15 cellular contexts compared by ENCODE assay signal in genomic region chr2:213147550-213147949, GRCh38. TPM values are rescaled to one million over a fixed set of nuclear protein-coding genes. Genes with fewer than 3 reads are reported as not detected.
DNase-seq lines count a peak whose midpoint lies in the region; ATAC-seq and TF ChIP-seq lines count a peak whose summit lies in the region.
"Had no signal": no experiment of that assay in that cellular context is flagged by ENCODE, and none has a peak within 500 bp of the region (broad histone marks: within the 10 kb centered on the region; RNA-seq: fewer than 3 reads in every experiment).

No MANE protein-coding gene starts in this region.

- no peak overlapping the region for H3K4me3 ChIP-seq in right atrium auricular region
- H3K4me3 ChIP-seq: tibial nerve had no signal

- H3K27me3 Mint-ChIP-seq in T-helper 2 cell treated with Interferon-gamma antibody and Interleukin-4, amounts not matched to agents 5 μg/mL and 100 μg/mL, for 36 hours (ENCODE audit: low read depth): peaks cover 56% of the 10 kb centered on the region
- H3K27me3 Mint-ChIP-seq in naive thymus-derived CD8-positive, alpha-beta T cell: peaks cover 2 to 19% (median 11%) of the 10 kb centered on the region in 5 donors

- no peak overlapping the region for H3K27ac Mint-ChIP-seq in T-helper 2 cell treated with Interferon-gamma antibody and Interleukin-4, amounts not matched to agents 5 μg/mL and 100 μg/mL, for 36 hours
- peak overlapping the region in 9 of 10 donors; percentile 0 to 97 (median 63) for H3K27ac Mint-ChIP-seq in naive thymus-derived CD8-positive, alpha-beta T cell
- H3K27ac Mint-ChIP-seq: activated T-helper 1 cell treated with anti-CD3 and anti-CD28 coated beads, Interleukin-12 subunit alpha, Interleukin-12 subunit beta, Interleukin-2, Interleukin-4 antibody, amounts not matched to agents 30 ng/mL and 10 ng/mL and 1 ng/mL, durations not matched to agents 14 hours and 24 hours and 36 hours had no signal

- peaks cover 24% of the 10 kb centered on the region for H3K4me1 Mint-ChIP-seq in T-helper 2 cell treated with Interferon-gamma antibody and Interleukin-4, amounts not matched to agents 5 μg/mL and 100 μg/mL, for 36 hours (ENCODE audit: low read depth)
- H3K4me1 Mint-ChIP-seq in naive thymus-derived CD8-positive, alpha-beta T cell: peaks cover 13 to 66% (median 41%) of the 10 kb centered on the region in 4 donors

- peak overlapping the region; percentile 87 for H3K4me3 Mint-ChIP-seq in T-helper 2 cell treated with Interferon-gamma antibody and Interleukin-4, amounts not matched to agents 5 μg/mL and 100 μg/mL, for 36 hours
- peak overlapping the region in 9 of 10 donors; percentile 14 to 97 (median 70) for H3K4me3 Mint-ChIP-seq in naive thymus-derived CD8-positive, alpha-beta T cell
- H3K4me3 Mint-ChIP-seq: activated T-helper 1 cell treated with anti-CD3 and anti-CD28 coated beads, Interleukin-12 subunit alpha, Interleukin-12 subunit beta, Interleukin-2, Interleukin-4 antibody, amounts not matched to agents 30 ng/mL and 10 ng/mL and 1 ng/mL, durations not matched to agents 14 hours and 24 hours and 36 hours had no signal

- DNase-seq in T-helper 2 cell treated with Interferon-gamma antibody and Interleukin-4, amounts not matched to agents 5 μg/mL and 100 μg/mL, for 36 hours (ENCODE audit: low spot score): no peak
- no peak for DNase-seq in naive thymus-derived CD8-positive, alpha-beta T cell
- DNase-seq in right atrium auricular region (ENCODE audit: low spot score) (no peak), islet precursor cell (no peak)
- DNase-seq: DMS 273 treated with DMSO at 0.1 percent for 48 hours, foreskin melanocyte, GOT3, posterior cingulate gyrus, T-helper 1 cell had no signal

- H3K9me3 Mint-ChIP-seq in T-helper 2 cell treated with Interferon-gamma antibody and Interleukin-4, amounts not matched to agents 5 μg/mL and 100 μg/mL, for 36 hours: no peaks in the 10 kb centered on the region
- H3K9me3 Mint-ChIP-seq in naive thymus-derived CD8-positive, alpha-beta T cell: no peaks in the 10 kb centered on the region
- H3K9me3 Mint-ChIP-seq: activated T-helper 1 cell treated with anti-CD3 and anti-CD28 coated beads, Interleukin-12 subunit alpha, Interleukin-12 subunit beta, Interleukin-2, Interleukin-4 antibody, amounts not matched to agents 30 ng/mL and 10 ng/mL and 1 ng/mL, durations not matched to agents 14 hours and 24 hours and 36 hours had no signal

- peak overlapping the region in 1 of 2 donors; percentile 13 for H3K27ac ChIP-seq in right atrium auricular region

- TF ChIP-seq CTCF in right atrium auricular region (IDR thresholded peaks at IDR 0.05): no peak

- POLR2A ChIA-PET in naive thymus-derived CD8-positive, alpha-beta T cell (lab: Charles Lee): interaction anchor here (0.6 kb wide), 2 partner anchors 11 to 17 kb away, joined by 3 read pairs; no protein-coding TSS in a partner anchor

- H3K36me3 ChIP-seq in right atrium auricular region: no peaks in the 10 kb centered on the region
- H3K36me3 ChIP-seq: tibial nerve had no signal

- H3K9me3 ChIP-seq in right atrium auricular region: no peaks in the 10 kb centered on the region
- H3K9me3 ChIP-seq: tibial nerve had no signal

- peak; percentile 29 for ATAC-seq in GM18498 (IDR thresholded peaks at IDR 0.05; ENCODE audit: unreplicated experiment)
- peak; percentile 15 for ATAC-seq in HG02798 (IDR thresholded peaks at IDR 0.05; ENCODE audit: poor library complexity, unreplicated experiment)
- no peak for ATAC-seq in naive thymus-derived CD8-positive, alpha-beta T cell
- ATAC-seq in HG03469 (IDR thresholded peaks at IDR 0.05; ENCODE audit: unreplicated experiment): no peak
- no peak for ATAC-seq in GM21723 (IDR thresholded peaks at IDR 0.05; ENCODE audit: unreplicated experiment)

- no peaks in the 10 kb centered on the region for H3K36me3 Mint-ChIP-seq in T-helper 2 cell treated with Interferon-gamma antibody and Interleukin-4, amounts not matched to agents 5 μg/mL and 100 μg/mL, for 36 hours (ENCODE audit: low read depth)
- no peaks in the 10 kb centered on the region for H3K36me3 Mint-ChIP-seq in naive thymus-derived CD8-positive, alpha-beta T cell

- H3K4me1 ChIP-seq in right atrium auricular region: peaks cover 0 to 22% of the 10 kb centered on the region in 2 donors

- no peaks in the 10 kb centered on the region for H3K27me3 ChIP-seq in right atrium auricular region
- H3K27me3 ChIP-seq: tibial nerve had no signal

RNA-seq across cellular contexts. Expression of gene IKZF2, which starts 3.9 kb away (rescaled TPM):
- 10 to 100 TPM; 18.9 to 21.1 TPM for total RNA-seq in naive thymus-derived CD8-positive, alpha-beta T cell
- 1 to 10 TPM in 2 of 3 donors, under 1 TPM in 1; 0.85 to 2.9 (median 2.1) TPM for polyA plus RNA-seq in naive thymus-derived CD8-positive, alpha-beta T cell
- 1 to 10 TPM; 6.0 to 6.5 TPM for total RNA-seq in right atrium auricular region

Comparison
In these comparisons a context has a peak if more than half of its experiments do, and no peak if none do; other contexts are left out.
1. ATAC-seq: peak in GM18498 (single experiment) and HG02798 (single experiment); none in naive thymus-derived CD8-positive, alpha-beta T cell (0 of 2), HG03469 (single experiment) and GM21723 (single experiment).